Comparison of ENCODE assay signal across 8 cellular contexts in genomic region chr10:17199351-17199804, GRCh38. TPM values are rescaled to one million over a fixed set of nuclear protein-coding genes. Genes with fewer than 3 reads are reported as not detected.
DNase-seq lines count a peak whose midpoint lies in the region; ATAC-seq and TF ChIP-seq lines count a peak whose summit lies in the region.

No MANE protein-coding gene starts in this region.

- peak overlapping the region; percentile 91 for H3K4me3 ChIP-seq in iPS-20b (ENCODE audit: low read length)

- H3K27ac ChIP-seq in iPS-20b (ENCODE audit: low read length) (peak overlapping the region; percentile 89), temporal lobe (ENCODE audit: low read depth, low read length) (peak overlapping the region; percentile 30)

- no peaks in the 10 kb centered on the region for H3K27me3 ChIP-seq in iPS-20b (ENCODE audit: insufficient read depth, low read length)

- peaks cover 7% of the 10 kb centered on the region for H3K36me3 Mint-ChIP-seq in activated T-cell treated with anti-CD3 and anti-CD28 coated beads, Interleukin-2, amount 50 U/mL, for 24 hours (ENCODE audit: low read depth)
- no peaks in the 10 kb centered on the region for H3K36me3 Mint-ChIP-seq in WTC11

- H3K36me3 ChIP-seq in iPS-20b (ENCODE audit: insufficient read depth, low read depth, low read length), result no peaks in the 10 kb centered on the region

- TF ChIP-seq CTCF in WTC11 (IDR thresholded peaks at IDR 0.05), result no peak

- ATAC-seq in WTC11 (no peak), HG02763 (IDR thresholded peaks at IDR 0.05; ENCODE audit: unreplicated experiment) (no peak)

- CTCF ChIA-PET in WTC11 (lab: Charles Lee), result interaction anchor here (0.6 to 1.0 kb wide), 2 partner anchors 31 to 407 kb away, joined by 3 to 4 read pairs; no protein-coding TSS in a partner anchor

- 0 out of 2 replicates have a peak, but pooled peaks cover 2% of the 10 kb centered on the region for H3K9me3 ChIP-seq in iPS-20b (ENCODE audit: insufficient read depth, low read depth, low read length)

- H3K27me3 Mint-ChIP-seq in activated T-cell treated with anti-CD3 and anti-CD28 coated beads, Interleukin-2, amount 50 U/mL, for 24 hours, result no peaks in the 10 kb centered on the region
- no peaks in the 10 kb centered on the region for H3K27me3 Mint-ChIP-seq in WTC11 (ENCODE audit: low read depth)

- peak overlapping the region; percentile 88 for H3K9ac ChIP-seq in iPS-20b (ENCODE audit: low read depth, low read length)

- H3K27ac Mint-ChIP-seq in activated T-cell treated with anti-CD3 and anti-CD28 coated beads, Interleukin-2, amount 50 U/mL, for 24 hours, result no peak overlapping the region
- peak overlapping the region; percentile 87 for H3K27ac Mint-ChIP-seq in WTC11

- H3K9me3 Mint-ChIP-seq in activated T-cell treated with anti-CD3 and anti-CD28 coated beads, Interleukin-2, amount 50 U/mL, for 24 hours, result no peaks in the 10 kb centered on the region
- peaks cover 7% of the 10 kb centered on the region for H3K9me3 Mint-ChIP-seq in WTC11

- POLR2A ChIA-PET in WTC11 (lab: Charles Lee), result no interaction called here

- H3K4me1 ChIP-seq in iPS-20b (ENCODE audit: insufficient read depth, low read length), result peaks cover 41% of the 10 kb centered on the region

- DNase-seq in activated T-cell treated with anti-CD3 and anti-CD28 coated beads, Interleukin-2, amount 50 U/mL, for 24 hours, result no peak
- DNase-seq in activated T-cell treated with anti-CD3 and anti-CD28 coated beads for 4 hours (no peak), WTC11 (ENCODE audit: low spot score) (no peak)
- DNase-seq in stimulated activated CD8-positive, alpha-beta memory T cell treated with anti-CD3 and anti-CD28 coated beads, Interleukin-4, amount 100 ng/mL, for 48 hours, result no peak
- no peak for DNase-seq in activated CD4-positive, alpha-beta T cell treated with anti-CD3 and anti-CD28 coated beads, Interleukin-2, amount 50 U/mL, for 4 hours

- H3K4me1 Mint-ChIP-seq in activated T-cell treated with anti-CD3 and anti-CD28 coated beads, Interleukin-2, amount 50 U/mL, for 24 hours (ENCODE audit: low read depth), result peaks cover 40% of the 10 kb centered on the region
- peaks cover 57% of the 10 kb centered on the region for H3K4me1 Mint-ChIP-seq in WTC11

- peak overlapping the region; percentile 6 for H3K4me3 Mint-ChIP-seq in activated T-cell treated with anti-CD3 and anti-CD28 coated beads, Interleukin-2, amount 50 U/mL, for 24 hours
- H3K4me3 Mint-ChIP-seq in WTC11, result peak overlapping the region; percentile 83

TF ChIP-seq in WTC11, 78 proteins besides CTCF, POLR2A, EP300 and RAD21:
- TF ChIP-seq ZNF263 (CRISPR knock-in tag; IDR thresholded peaks at IDR 0.05; ENCODE audit: low read depth) (peak; percentile 40; the same call in 1 of the 2 replicates), NFYB (CRISPR knock-in tag; conservative IDR thresholded peaks at IDR 0.05; ENCODE audit: low read depth) (no peak)
TF ChIP-seq in WTC11: peak in this region for 1.

RNA-seq across cellular contexts. Expression of gene TRDMT1, which starts 2.1 kb away (rescaled TPM):
- total RNA-seq in WTC11 (2021) (10.6 to 11.7 TPM (median 11.0 TPM) in 3 replicates), temporal lobe (15.2 TPM)

RNA-seq across cellular contexts. Expression of gene VIM, which starts 28.7 kb away (rescaled TPM):
- total RNA-seq in WTC11 (2021), result 65.0 to 74.1 TPM (median 66.2 TPM) in 3 replicates
- 268 TPM for total RNA-seq in temporal lobe
